19 cellular contexts compared by ENCODE assay signal in genomic region chr1:95012389-95012788, GRCh38.
DNase-seq lines count a peak whose midpoint lies in the region; ATAC-seq and TF ChIP-seq lines count a peak whose summit lies in the region.
"Had no signal": no experiment of that assay in that cellular context is flagged by ENCODE, and none has a peak within 500 bp of the region (broad histone marks: within the 10 kb centered on the region; RNA-seq: fewer than 3 reads in every experiment).

No MANE protein-coding gene starts in this region.

- H2BK120ac ChIP-seq in IMR-90 (ENCODE audit: low read depth, low read length): no peak overlapping the region

- H2AK9ac ChIP-seq in IMR-90 (replicated peaks; ENCODE audit: low read depth, low read length, poor library complexity): no peak overlapping the region

- dilution Hi-C loops in IMR-90 (cut with HindIII; ENCODE audit: low sequenced_read_pairs, unreplicated experiment): no loop called here

- no peak overlapping the region for H3K23ac ChIP-seq in IMR-90 (ENCODE audit: low read depth, low read length)

- no peak overlapping the region for H3K4me2 ChIP-seq in IMR-90 (ENCODE audit: low read depth, low read length)
- H3K4me2 ChIP-seq: KMS-11 had no signal

- no peaks in the 10 kb centered on the region for H3K36me3 ChIP-seq in IMR-90 (ENCODE audit: control insufficient read depth, insufficient read depth, low read length)
- H3K36me3 ChIP-seq in Caco-2 (ENCODE audit: control insufficient read depth, insufficient read depth, low read length): no peaks in the 10 kb centered on the region
- no peaks in the 10 kb centered on the region for H3K36me3 ChIP-seq in testis (ENCODE audit: low read depth, missing control alignments)
- H3K36me3 ChIP-seq: BE2C, right atrium auricular region had no signal

- POLR2A ChIA-PET in IMR-90 (lab: Charles Lee; ENCODE audit: unreplicated experiment) (no interaction called here), Caco-2 (lab: Charles Lee) (no interaction called here)

- peaks cover 3% of the 10 kb centered on the region for H3K4me1 ChIP-seq in IMR-90 (ENCODE audit: control insufficient read depth, insufficient read depth, low read length)
- H3K4me1 ChIP-seq in Caco-2: 0 out of 2 replicates have a peak, but pooled peaks cover 6% of the 10 kb centered on the region
- no peaks in the 10 kb centered on the region for H3K4me1 ChIP-seq in testis
- H3K4me1 ChIP-seq: BE2C had no signal

- no peak overlapping the region for H3K27ac Mint-ChIP-seq in activated naive CD8-positive, alpha-beta T cell treated with anti-CD3 and anti-CD28 coated beads, Interleukin-2, amount 50 U/mL, for 24 hours
- H3K27ac Mint-ChIP-seq in Caco-2 (ENCODE audit: unreplicated experiment): no peak overlapping the region
- H3K27ac Mint-ChIP-seq: T-helper 2 cell treated with Interferon-gamma antibody and Interleukin-4, amounts not matched to agents 5 μg/mL and 100 μg/mL, for 36 hours had no signal

- H2AK5ac ChIP-seq in IMR-90 (ENCODE audit: low read depth, low read length): peak overlapping the region; percentile 54; the same call in 1 of the 2 replicates

- no peaks in the 10 kb centered on the region for H3K9me1 ChIP-seq in IMR-90 (ENCODE audit: insufficient read depth, low read length)

- H3K9me3 ChIP-seq in IMR-90 (ENCODE audit: control insufficient read depth, insufficient read depth, low read length) (no peaks in the 10 kb centered on the region), Caco-2 (no peaks in the 10 kb centered on the region), testis (no peaks in the 10 kb centered on the region)
- H3K9me3 ChIP-seq: BE2C, right atrium auricular region had no signal

- no peak for TF ChIP-seq RAD21 in IMR-90 (IDR thresholded peaks at IDR 0.05; ENCODE audit: low read length)

- H3K27me3 Mint-ChIP-seq in activated naive CD8-positive, alpha-beta T cell treated with anti-CD3 and anti-CD28 coated beads, Interleukin-2, amount 50 U/mL, for 24 hours: no peaks in the 10 kb centered on the region
- H3K27me3 Mint-ChIP-seq in Caco-2 (ENCODE audit: insufficient read depth, unreplicated experiment): no peaks in the 10 kb centered on the region

- H3K4me3 ChIP-seq in IMR-90 (ENCODE audit: insufficient read depth, low read depth, low read length) (no peak overlapping the region), cardiac fibroblast (replicated peaks in 1 of 2; ENCODE audit: low read depth in 2 of 2, low read length in 2 of 2) (no peak overlapping the region), dorsolateral prefrontal cortex (no peak overlapping the region), Caco-2 (ENCODE audit: low read depth, low read length) (no peak overlapping the region), testis (no peak overlapping the region)
- H3K4me3 ChIP-seq: right atrium auricular region had no signal

- no peak overlapping the region for H2AFZ ChIP-seq in IMR-90 (replicated peaks; ENCODE audit: low read length, poor library complexity)

- TF ChIP-seq CTCF in IMR-90 (conservative IDR thresholded peaks at IDR 0.05; ENCODE audit: low read depth, low read length) (no peak), cardiac fibroblast (IDR thresholded peaks at IDR 0.05; ENCODE audit: low read depth, low read length) (no peak), dorsolateral prefrontal cortex (IDR thresholded peaks at IDR 0.05 in 54 of 56, conservative IDR thresholded peaks at IDR 0.05 in 2 of 56; ENCODE audit: low read depth in 1 of 56, partially characterized antibody in 56 of 56) (no peak), Caco-2 (IDR thresholded peaks at IDR 0.05; ENCODE audit: insufficient read depth in 1 of 2, low read depth in 1 of 2, low read length in 1 of 2, severe bottlenecking in 1 of 2, unreplicated experiment in 1 of 2) (no peak), testis (IDR thresholded peaks at IDR 0.05) (no peak)

- peak; percentile 87 for ATAC-seq in IMR-90 (ENCODE audit: low read depth)
- no peak for ATAC-seq in activated naive CD8-positive, alpha-beta T cell treated with anti-CD3 and anti-CD28 coated beads, Interleukin-2, amount 50 U/mL, for 24 hours

- H4K5ac ChIP-seq in IMR-90 (ENCODE audit: low read depth, low read length): no peak overlapping the region; the same call in 1 of the 2 replicates

- peaks cover 3% of the 10 kb centered on the region for H3K36me3 Mint-ChIP-seq in activated naive CD8-positive, alpha-beta T cell treated with anti-CD3 and anti-CD28 coated beads, Interleukin-2, amount 50 U/mL, for 24 hours (ENCODE audit: low read depth)
- no peaks in the 10 kb centered on the region for H3K36me3 Mint-ChIP-seq in Caco-2 (ENCODE audit: insufficient read depth, unreplicated experiment)

- H2BK20ac ChIP-seq in IMR-90 (ENCODE audit: low read depth, low read length): no peak overlapping the region

- H3K4ac ChIP-seq in IMR-90 (ENCODE audit: low read depth, low read length): no peak overlapping the region

- no peak overlapping the region; the same call in 1 of the 2 replicates for H3K18ac ChIP-seq in IMR-90 (ENCODE audit: low read depth, low read length)

- H3K4me3 Mint-ChIP-seq in activated naive CD8-positive, alpha-beta T cell treated with anti-CD3 and anti-CD28 coated beads, Interleukin-2, amount 50 U/mL, for 24 hours: no peak overlapping the region
- no peak overlapping the region for H3K4me3 Mint-ChIP-seq in Caco-2 (ENCODE audit: unreplicated experiment)
- H3K4me3 Mint-ChIP-seq: T-helper 2 cell treated with Interferon-gamma antibody and Interleukin-4, amounts not matched to agents 5 μg/mL and 100 μg/mL, for 36 hours had no signal

- H2BK5ac ChIP-seq in IMR-90 (ENCODE audit: low read depth, low read length, poor library complexity, severe bottlenecking): peak overlapping the region; percentile 84

- TF ChIP-seq POLR2A in IMR-90 (IDR thresholded peaks at IDR 0.05; ENCODE audit: low read depth, low read length) (no peak), testis (IDR thresholded peaks at IDR 0.05) (no peak)

- intact Hi-C loops in IMR-90 (cut with micrococcal nuclease) (loop anchor here (5.0 kb wide), 1 partner anchor 40 kb away; no protein-coding TSS in a partner anchor), dorsolateral prefrontal cortex (cut with DNase I) (no loop called here), Caco-2 (cut with micrococcal nuclease; ENCODE audit: unreplicated experiment) (no loop called here), testis (cut with DNase I; ENCODE audit: low total_unique reads) (no loop called here)

- H3K9me3 Mint-ChIP-seq in activated naive CD8-positive, alpha-beta T cell treated with anti-CD3 and anti-CD28 coated beads, Interleukin-2, amount 50 U/mL, for 24 hours: no peaks in the 10 kb centered on the region
- no peaks in the 10 kb centered on the region for H3K9me3 Mint-ChIP-seq in Caco-2 (ENCODE audit: unreplicated experiment)
- H3K9me3 Mint-ChIP-seq: T-helper 2 cell treated with Interferon-gamma antibody and Interleukin-4, amounts not matched to agents 5 μg/mL and 100 μg/mL, for 36 hours had no signal

- H3K27me3 ChIP-seq in IMR-90 (ENCODE audit: control insufficient read depth, insufficient read depth, low read length) (no peaks in the 10 kb centered on the region), dorsolateral prefrontal cortex (no peaks in the 10 kb centered on the region), Caco-2 (replicated peaks; ENCODE audit: control insufficient read depth, insufficient read depth, low read length) (no peaks in the 10 kb centered on the region), testis (no peaks in the 10 kb centered on the region)
- H3K27me3 ChIP-seq: BE2C, right atrium auricular region had no signal

- H4K20me1 ChIP-seq in IMR-90 (ENCODE audit: insufficient read depth, low read length): no peaks in the 10 kb centered on the region

- peak overlapping the region in 1 of 2 experiments; percentile 33; a peak in 2 of 4 replicates for H4K8ac ChIP-seq in IMR-90 (ENCODE audit: low read depth in 2 of 2, low read length in 2 of 2)

- no peak overlapping the region for H3K14ac ChIP-seq in IMR-90 (replicated peaks; ENCODE audit: low read depth, low read length)

- peak overlapping the region; percentile 47; the same call in 1 of the 3 replicates for H2BK15ac ChIP-seq in IMR-90 (ENCODE audit: low read depth, low read length)

- H3K56ac ChIP-seq in IMR-90 (ENCODE audit: extremely low read depth, insufficient read depth, low read length): no peak overlapping the region

- BruUV-seq in IMR-90 (replicated peaks; lab: Mats Ljungman, UMichigan) (no TSS peak), Caco-2 (replicated peaks; lab: Mats Ljungman, UMichigan) (no TSS peak)

- H3K79me1 ChIP-seq in IMR-90 (ENCODE audit: low read depth in 1 of 2, low read length in 2 of 2): no peaks in the 10 kb centered on the region

- WGBS in IMR-90 (ENCODE audit: extremely low coverage in 2 of 2, insufficient read length in 1 of 2), 2 experiments: no CpG with 5 or more reads among the region's 3 CpGs
- 88 to 89% methylated on average over 3 of the region's 3 CpGs for WGBS in testis, 2 donors

- no peak overlapping the region for H4K91ac ChIP-seq in IMR-90 (ENCODE audit: insufficient read depth, low read depth, low read length)

- H3K27ac ChIP-seq in IMR-90 (ENCODE audit: insufficient read depth, low read length) (no peak overlapping the region), dorsolateral prefrontal cortex (no peak overlapping the region), testis (no peak overlapping the region)
- H3K27ac ChIP-seq: KMS-11 had no signal

- CTCF ChIA-PET in IMR-90 (lab: Yijun Ruan, JAX) (interaction anchor here (0.8 kb wide), 1 partner anchor 157 kb away, joined by 3 read pairs; no protein-coding TSS in a partner anchor), Caco-2 (lab: Charles Lee) (no interaction called here)

- in situ Hi-C loops in IMR-90 (cut with MboI; ENCODE audit: low sequenced_read_pairs): no loop called here

- no peaks in the 10 kb centered on the region for H3K4me1 Mint-ChIP-seq in activated naive CD8-positive, alpha-beta T cell treated with anti-CD3 and anti-CD28 coated beads, Interleukin-2, amount 50 U/mL, for 24 hours
- H3K4me1 Mint-ChIP-seq in Caco-2 (ENCODE audit: low read depth, unreplicated experiment): peaks cover 6% of the 10 kb centered on the region

- no peak overlapping the region for H3K9ac ChIP-seq in IMR-90 (ENCODE audit: low read depth, low read length)
- H3K9ac ChIP-seq: KMS-11 had no signal

- DNase-seq in AG20443 (ENCODE audit: low spot score) (peak; percentile 71), IMR-90 (peak; percentile 99), cardiac fibroblast (ENCODE audit: low read depth in 2 of 2) (peak; percentile 76 to 83), myocyte (ENCODE audit: low read depth) (peak; percentile 61), dorsolateral prefrontal cortex (no peak), Caco-2 (no peak), testis (no peak)
- no peak for DNase-seq in activated naive CD8-positive, alpha-beta T cell treated with anti-CD3 and anti-CD28 coated beads, Interleukin-2, amount 50 U/mL, for 24 hours
- DNase-seq: BE2C, DMS79 treated with DMSO at 0.1 percent for 48 hours, head of caudate nucleus, islet precursor cell, NCI-H1417, NCI-H2227 treated with DMSO at 0.1 percent for 48 hours, SHP77 treated with DMSO at 0.1 percent for 48 hours, substantia nigra had no signal

TF ChIP-seq in IMR-90, 13 proteins besides CTCF, POLR2A, EP300 and RAD21 (continues in another document):
- TF ChIP-seq SMC3 (IDR thresholded peaks at IDR 0.05; ENCODE audit: low read depth, low read length) (0 out of 2 replicates have a peak, but pooled peaks have one; percentile 11), RFX5 (IDR thresholded peaks at IDR 0.05; ENCODE audit: low read depth, low read length) (no peak), NFE2L2 (IDR thresholded peaks at IDR 0.05; ENCODE audit: low read depth, low read length) (no peak), CHD1 (IDR thresholded peaks at IDR 0.05; ENCODE audit: low read depth, low read length) (no peak)

Comparison
In these comparisons a context has a peak if more than half of its experiments do, and no peak if none do; other contexts are left out.
1. DNase-seq: peak in AG20443 (single experiment), IMR-90 (single experiment), cardiac fibroblast (2 of 2) and myocyte (single experiment); none in dorsolateral prefrontal cortex (0 of 10), activated naive CD8-positive, alpha-beta T cell treated with anti-CD3 and anti-CD28 coated beads, Interleukin-2, amount 50 U/mL, for 24 hours (single experiment), Caco-2 (0 of 2) and testis (single experiment).